8 cellular contexts compared by ENCODE assay signal in the genomic region with DNA sequence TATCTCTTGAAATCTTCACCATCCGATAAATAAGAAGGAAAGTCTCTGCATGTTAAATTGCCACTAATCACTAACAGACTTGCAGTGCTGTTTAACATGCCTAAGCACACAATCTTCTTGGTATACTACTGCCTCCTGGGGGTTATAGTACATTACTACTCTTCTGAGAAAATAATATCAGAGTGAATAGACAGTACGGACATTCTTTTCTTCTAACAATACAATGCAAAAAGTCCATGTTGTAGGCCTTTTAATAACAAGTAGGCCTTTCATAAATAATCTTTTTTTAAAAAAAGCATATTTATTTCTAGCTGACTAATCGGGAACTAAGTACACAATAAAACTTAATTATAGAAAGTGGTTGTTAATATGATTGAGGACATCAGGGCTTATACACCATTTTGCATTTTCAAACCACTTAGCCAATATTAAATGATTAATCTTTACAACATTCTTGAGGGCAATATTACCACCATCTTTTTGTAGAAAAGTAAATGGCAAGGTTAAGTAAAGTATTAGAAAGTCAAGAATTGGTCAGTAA.
A peak's percentile ranks its signal among the peaks of the same experiment; 100 is the strongest.
DNase-seq lines count a peak whose midpoint lies in the region; ATAC-seq and TF ChIP-seq lines count a peak whose summit lies in the region.

No MANE protein-coding gene starts in this region.

- TF ChIP-seq CTCF in CD4-positive, alpha-beta T cell (IDR thresholded peaks at IDR 0.05), result peak; percentile 84
- TF ChIP-seq CTCF in brain (conservative IDR thresholded peaks at IDR 0.05) (peak; percentile 90 to 93), thoracic aorta (IDR thresholded peaks at IDR 0.05) (peak; percentile 65)

- DNase-seq in CD4-positive, alpha-beta T cell, result no peak
- DNase-seq in HEK293T (ENCODE audit: extremely low spot score), result peak; percentile 62
- DNase-seq in NCI-H748 (lab: John Stamatoyannopoulos, UW; ENCODE audit: unreplicated experiment), result peak; percentile 54
- peak; percentile 73 for DNase-seq in iris pigment epithelial cell (ENCODE audit: low read depth)
- DNase-seq in thoracic aorta (ENCODE audit: low spot score), result no peak
- DNase-seq in stimulated activated CD4-positive, alpha-beta T cell treated with anti-CD3 and anti-CD28 coated beads, Interleukin-15, amount 100 ng/mL, for 24 hours, result no peak

- H3K4me3 Mint-ChIP-seq in CD4-positive, alpha-beta T cell, result no peak overlapping the region
- H3K4me3 Mint-ChIP-seq in brain, result peak overlapping the region in 2 of 5 experiments; percentile 2 to 54

- peaks cover 6% of the 10 kb centered on the region for H3K27me3 ChIP-seq in CD4-positive, alpha-beta T cell (ENCODE audit: control insufficient read depth, insufficient read depth, low read length)
- H3K27me3 ChIP-seq in thoracic aorta (replicated peaks; ENCODE audit: insufficient read depth), result no peaks in the 10 kb centered on the region

- no peaks in the 10 kb centered on the region for H3K36me3 ChIP-seq in thoracic aorta

- H3K4me3 ChIP-seq in thoracic aorta, result no peak overlapping the region

- no peaks in the 10 kb centered on the region for H3K9me3 Mint-ChIP-seq in CD4-positive, alpha-beta T cell
- no peaks in the 10 kb centered on the region for H3K9me3 Mint-ChIP-seq in brain

- H3K36me3 Mint-ChIP-seq in CD4-positive, alpha-beta T cell (ENCODE audit: low read depth), result no peaks in the 10 kb centered on the region
- H3K36me3 Mint-ChIP-seq in brain, result no peaks in the 10 kb centered on the region

- POLR2A ChIA-PET in CD4-positive, alpha-beta T cell (lab: Charles Lee), result no interaction called here
- POLR2A ChIA-PET in HEK293T (lab: Yijun Ruan, JAX), result no interaction called here

- H3K27ac ChIP-seq in CD4-positive, alpha-beta T cell (ENCODE audit: low read depth, low read length), result no peak overlapping the region
- no peak overlapping the region for H3K27ac ChIP-seq in thoracic aorta

- no peaks in the 10 kb centered on the region for H3K4me1 ChIP-seq in thoracic aorta (ENCODE audit: control insufficient read depth in 1 of 2, low read depth in 2 of 2)

- peak; percentile 68 for ATAC-seq in CD4-positive, alpha-beta T cell (ENCODE audit: poor library complexity)
- ATAC-seq in thoracic aorta (ENCODE audit: insufficient number of reproducible peaks, low FRiP score, low read depth), result no peak
- ATAC-seq in HG02938 (IDR thresholded peaks at IDR 0.05; ENCODE audit: unreplicated experiment), result no peak

- H3K27ac Mint-ChIP-seq in CD4-positive, alpha-beta T cell, result no peak overlapping the region
- H3K27ac Mint-ChIP-seq in brain, result peak overlapping the region in 2 of 5 experiments; percentile 11 to 14

- CTCF ChIA-PET in CD4-positive, alpha-beta T cell (lab: Charles Lee), result interaction anchor here (1.1 kb wide), 1 partner anchor 574 kb away, joined by 3 read pairs; no protein-coding TSS in a partner anchor
- CTCF ChIA-PET in HEK293T (lab: Yijun Ruan, JAX), result no interaction called here

- H3K27me3 Mint-ChIP-seq in CD4-positive, alpha-beta T cell, result peaks cover 28% of the 10 kb centered on the region
- H3K27me3 Mint-ChIP-seq in brain, result no peaks in the 10 kb centered on the region

- H3K9me3 ChIP-seq in CD4-positive, alpha-beta T cell (ENCODE audit: control insufficient read depth, low read length), result no peaks in the 10 kb centered on the region
- no peaks in the 10 kb centered on the region for H3K9me3 ChIP-seq in thoracic aorta

- no peaks in the 10 kb centered on the region for H3K4me1 Mint-ChIP-seq in CD4-positive, alpha-beta T cell (ENCODE audit: low read depth)
- H3K4me1 Mint-ChIP-seq in brain, result peaks cover 39% of the 10 kb centered on the region

- intact Hi-C loops in CD4-positive, alpha-beta T cell (cut with DNase I, micrococcal nuclease), result loop anchor here (1.0 to 2.0 kb wide), 5 partner anchors 544 to 714 kb away; no protein-coding TSS in a partner anchor

TF ChIP-seq in HEK293T, 16 proteins besides CTCF, POLR2A, EP300 and RAD21:
- no peak for TF ChIP-seq SP1 (IDR thresholded peaks at IDR 0.05)
- no peak for TF ChIP-seq BHLHE40 (IDR thresholded peaks at IDR 0.05; ENCODE audit: borderline replicate concordance)
- no peak for TF ChIP-seq NFRKB (IDR thresholded peaks at IDR 0.05)
- no peak for TF ChIP-seq LEF1 (IDR thresholded peaks at IDR 0.05; ENCODE audit: borderline replicate concordance)
- TF ChIP-seq FOXA1 (IDR thresholded peaks at IDR 0.05), result no peak
- TF ChIP-seq FOXK2 (IDR thresholded peaks at IDR 0.05), result no peak
- no peak for TF ChIP-seq CTBP1 (IDR thresholded peaks at IDR 0.05; ENCODE audit: borderline replicate concordance)
- TF ChIP-seq ELF4 (IDR thresholded peaks at IDR 0.05), result no peak
- TF ChIP-seq ZNF384 (IDR thresholded peaks at IDR 0.05), result no peak
- TF ChIP-seq, protein P1, sequence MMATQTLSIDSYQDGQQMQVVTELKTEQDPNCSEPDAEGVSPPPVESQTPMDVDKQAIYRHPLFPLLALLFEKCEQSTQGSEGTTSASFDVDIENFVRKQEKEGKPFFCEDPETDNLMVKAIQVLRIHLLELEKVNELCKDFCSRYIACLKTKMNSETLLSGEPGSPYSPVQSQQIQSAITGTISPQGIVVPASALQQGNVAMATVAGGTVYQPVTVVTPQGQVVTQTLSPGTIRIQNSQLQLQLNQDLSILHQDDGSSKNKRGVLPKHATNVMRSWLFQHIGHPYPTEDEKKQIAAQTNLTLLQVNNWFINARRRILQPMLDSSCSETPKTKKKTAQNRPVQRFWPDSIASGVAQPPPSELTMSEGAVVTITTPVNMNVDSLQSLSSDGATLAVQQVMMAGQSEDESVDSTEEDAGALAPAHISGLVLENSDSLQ (IDR thresholded peaks at IDR 0.05), result no peak
- TF ChIP-seq FOXM1 (IDR thresholded peaks at IDR 0.05; ENCODE audit: borderline replicate concordance), result no peak
- TF ChIP-seq SUZ12 (IDR thresholded peaks at IDR 0.05), result no peak
- no peak for TF ChIP-seq L3MBTL2 (conservative IDR thresholded peaks at IDR 0.05)
- TF ChIP-seq ARNT (IDR thresholded peaks at IDR 0.05), result no peak
- TF ChIP-seq TARDBP (IDR thresholded peaks at IDR 0.05), result no peak
- no peak for TF ChIP-seq HDGF (IDR thresholded peaks at IDR 0.05; ENCODE audit: borderline replicate concordance)

Comparison
In these comparisons a context has a peak if more than half of its experiments do, and no peak if none do; other contexts are left out.
1. DNase-seq: peak in HEK293T (single experiment), NCI-H748 (single experiment) and iris pigment epithelial cell (single experiment); none in CD4-positive, alpha-beta T cell (0 of 10), thoracic aorta (single experiment) and stimulated activated CD4-positive, alpha-beta T cell treated with anti-CD3 and anti-CD28 coated beads, Interleukin-15, amount 100 ng/mL, for 24 hours (single experiment).
2. Peak in every context shown above with its lines, with median percentiles within 50 percentile points of each other: CTCF ChIP-seq.